8 cellular contexts compared by ENCODE assay signal in genomic region chr10:48551796-48552591, GRCh38. TPM values are rescaled to one million over a fixed set of nuclear protein-coding genes. Genes with fewer than 3 reads are reported as not detected.
DNase-seq lines count a peak whose midpoint lies in the region; ATAC-seq and TF ChIP-seq lines count a peak whose summit lies in the region.

No MANE protein-coding gene starts in this region.

- peak; percentile 52 for DNase-seq in DND-41
- DNase-seq in HS-5 (ENCODE audit: low read depth), result peak; percentile 25
- peak; percentile 74 for DNase-seq in choroid plexus epithelial cell (ENCODE audit: low read depth)
- DNase-seq in left lobe of liver (ENCODE audit: low spot score), result no peak
- peak in 1 of 2 donors; percentile 30 for DNase-seq in tibial artery

- ATAC-seq in DND-41 (ENCODE audit: insufficient read depth, low read depth) (peak; percentile 78), left lobe of liver (peak; percentile 76), HG03095 (IDR thresholded peaks at IDR 0.05; ENCODE audit: unreplicated experiment) (no peak), HG03025 (IDR thresholded peaks at IDR 0.05; ENCODE audit: low FRiP score, unreplicated experiment) (no peak)

- TF ChIP-seq CTCF in DND-41 (IDR thresholded peaks at IDR 0.05; ENCODE audit: borderline replicate concordance, extremely low read depth, low read length, poor library complexity, severe bottlenecking) (peak; percentile 80), OCI-LY3 (IDR thresholded peaks at IDR 0.05; ENCODE audit: low read depth, low read length) (peak; percentile 78), choroid plexus epithelial cell (conservative IDR thresholded peaks at IDR 0.05; ENCODE audit: low read depth, low read length) (peak; percentile 81), tibial artery (IDR thresholded peaks at IDR 0.05) (peak; percentile 59 to 83)

- H3K4me1 ChIP-seq in DND-41 (ENCODE audit: insufficient read depth, low read length) (no peaks in the 10 kb centered on the region), OCI-LY3 (ENCODE audit: low read length) (no peaks in the 10 kb centered on the region), tibial artery (peaks cover 0 to 3% (median 0%) of the 10 kb centered on the region in 4 donors)

- H3K27ac ChIP-seq in DND-41 (ENCODE audit: low read length) (no peak overlapping the region), OCI-LY3 (ENCODE audit: low read length) (no peak overlapping the region), tibial artery (no peak overlapping the region)

- H3K9me3 ChIP-seq in DND-41 (ENCODE audit: insufficient read depth, low read length, severe bottlenecking) (no peaks in the 10 kb centered on the region), OCI-LY3 (ENCODE audit: insufficient read depth, low read length) (no peaks in the 10 kb centered on the region), tibial artery (no peaks in the 10 kb centered on the region)

- H3K36me3 ChIP-seq in DND-41 (ENCODE audit: insufficient read depth, low read length), result no peaks in the 10 kb centered on the region
- H3K36me3 ChIP-seq in OCI-LY3 (replicated peaks; ENCODE audit: low read depth, low read length), result no peaks in the 10 kb centered on the region
- H3K36me3 ChIP-seq in tibial artery, result no peaks in the 10 kb centered on the region

- no peaks in the 10 kb centered on the region for H3K79me2 ChIP-seq in DND-41 (ENCODE audit: insufficient read depth, low read length)
- H3K79me2 ChIP-seq in OCI-LY3 (ENCODE audit: low read length), result no peaks in the 10 kb centered on the region

- H3K9ac ChIP-seq in DND-41 (ENCODE audit: low read depth, low read length), result no peak overlapping the region
- no peak overlapping the region for H3K9ac ChIP-seq in OCI-LY3 (ENCODE audit: low read length)

- no peak overlapping the region for H3K4me2 ChIP-seq in DND-41 (ENCODE audit: insufficient read depth, low read length)
- no peak overlapping the region for H3K4me2 ChIP-seq in OCI-LY3 (ENCODE audit: low read length)

- H3K27me3 ChIP-seq in DND-41 (ENCODE audit: insufficient read depth, low read length, poor library complexity) (no peaks in the 10 kb centered on the region), OCI-LY3 (ENCODE audit: low read depth, low read length) (peaks cover 10% of the 10 kb centered on the region; the same call in 1 of the 2 replicates), tibial artery (no peaks in the 10 kb centered on the region)

- intact Hi-C loops in tibial artery (cut with DNase I; ENCODE audit: low total_unique reads), result loop anchor here (5.0 kb wide), 1 partner anchor 105 kb away; no protein-coding TSS in a partner anchor

- no peak overlapping the region for H2AFZ ChIP-seq in DND-41 (ENCODE audit: low read depth, low read length)
- H2AFZ ChIP-seq in OCI-LY3 (ENCODE audit: low read depth, low read length), result no peak overlapping the region

- H3K4me3 ChIP-seq in DND-41 (ENCODE audit: low read depth in 1 of 2, low read length in 2 of 2) (no peak overlapping the region), OCI-LY3 (ENCODE audit: low read length) (no peak overlapping the region), choroid plexus epithelial cell (ENCODE audit: low read depth, low read length) (no peak overlapping the region), tibial artery (no peak overlapping the region)

- H4K20me1 ChIP-seq in DND-41 (ENCODE audit: insufficient read depth, low read length) (peaks cover 3% of the 10 kb centered on the region), OCI-LY3 (ENCODE audit: insufficient read depth, low read length) (no peaks in the 10 kb centered on the region)

RNA-seq across cellular contexts. Expression of gene ARHGAP22, which starts 52.9 kb away (rescaled TPM):
- 0.13 TPM for total RNA-seq in left lobe of liver

Comparison
In these comparisons a context has a peak if more than half of its experiments do, and no peak if none do; other contexts are left out.
1. ATAC-seq: peak in DND-41 (single experiment) and left lobe of liver (single experiment); none in HG03095 (single experiment) and HG03025 (single experiment).
2. Peak in every context shown above with its lines, with median percentiles within 50 percentile points of each other: CTCF ChIP-seq.